1 cellular context compared by ENCODE assay signal in the genomic region with DNA sequence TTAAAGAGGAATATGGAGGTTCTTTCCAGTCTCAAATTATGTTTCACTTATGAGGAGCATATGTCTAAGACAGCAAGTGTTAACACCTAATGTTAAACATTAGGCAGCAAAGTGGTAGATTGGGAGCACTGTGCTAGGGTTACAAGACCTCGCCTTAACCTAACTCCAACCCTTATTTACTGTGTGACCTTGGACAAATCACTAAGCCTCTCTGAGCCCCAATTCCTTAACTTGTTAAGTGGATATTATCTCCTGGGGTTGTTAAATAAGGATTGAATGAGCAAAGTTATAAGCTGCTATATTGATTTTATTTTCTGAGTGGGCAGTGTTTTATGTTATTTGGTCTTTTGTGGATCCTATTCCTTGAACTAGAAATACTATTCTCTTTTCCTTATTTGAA.
TF ChIP-seq lines count a peak whose summit lies in the region.

No MANE protein-coding gene starts in this region.

TF ChIP-seq in K562, 482 proteins besides CTCF, POLR2A, EP300 and RAD21 (continued from another document):
- no peak for TF ChIP-seq NCOA4 (IDR thresholded peaks at IDR 0.05; ENCODE audit: partially characterized antibody)
- no peak for TF ChIP-seq RAD51 (IDR thresholded peaks at IDR 0.05; ENCODE audit: borderline replicate concordance, low read depth)
- peak; percentile 40 for TF ChIP-seq ZFP36 (IDR thresholded peaks at IDR 0.05; ENCODE audit: low read depth, low read length, partially characterized antibody)
- TF ChIP-seq ZNF707 (CRISPR knock-in tag; conservative IDR thresholded peaks at IDR 0.05), result no peak
- no peak for TF ChIP-seq NUFIP1 (IDR thresholded peaks at IDR 0.05; ENCODE audit: partially characterized antibody)
- no peak for TF ChIP-seq EGR1 (conservative IDR thresholded peaks at IDR 0.05)
- 0 out of 2 replicates have a peak, but pooled peaks have one; percentile 20 for TF ChIP-seq SMARCA5 (IDR thresholded peaks at IDR 0.05)
- 0 out of 4 replicates have a peak, but pooled peaks of 1 of the 2 experiments have one; percentile 19 for TF ChIP-seq RCOR1 (IDR thresholded peaks at IDR 0.05; ENCODE audit: borderline replicate concordance in 1 of 2, low read depth in 2 of 2, low read length in 2 of 2)
TF ChIP-seq in K562: peak in this region for 5.
